1 cellular context compared by ENCODE assay signal in the genomic region with DNA sequence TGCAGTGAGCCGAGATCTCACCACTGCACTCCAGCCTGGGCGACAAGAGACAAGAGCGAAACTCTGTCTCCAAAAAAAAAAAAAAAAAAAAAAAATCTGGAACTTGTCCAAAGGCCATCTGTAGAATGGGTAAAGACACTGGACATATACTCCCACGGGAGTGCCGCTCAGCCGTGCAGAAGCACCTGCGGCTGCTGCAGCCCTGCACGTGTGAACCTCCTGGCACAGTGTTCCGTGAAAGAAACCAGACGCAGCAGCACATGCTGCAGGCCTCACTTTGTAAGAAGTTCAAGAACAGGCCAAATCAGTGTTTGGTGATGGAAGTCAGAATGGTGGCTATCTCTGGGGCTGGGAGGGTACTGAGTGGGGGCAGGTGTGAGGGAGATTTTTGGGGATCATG.
TF ChIP-seq lines count a peak whose summit lies in the region.

No MANE protein-coding gene starts in this region.

TF ChIP-seq in HepG2, 621 proteins besides CTCF, POLR2A, EP300 and RAD21:
- TF ChIP-seq, protein P1, sequence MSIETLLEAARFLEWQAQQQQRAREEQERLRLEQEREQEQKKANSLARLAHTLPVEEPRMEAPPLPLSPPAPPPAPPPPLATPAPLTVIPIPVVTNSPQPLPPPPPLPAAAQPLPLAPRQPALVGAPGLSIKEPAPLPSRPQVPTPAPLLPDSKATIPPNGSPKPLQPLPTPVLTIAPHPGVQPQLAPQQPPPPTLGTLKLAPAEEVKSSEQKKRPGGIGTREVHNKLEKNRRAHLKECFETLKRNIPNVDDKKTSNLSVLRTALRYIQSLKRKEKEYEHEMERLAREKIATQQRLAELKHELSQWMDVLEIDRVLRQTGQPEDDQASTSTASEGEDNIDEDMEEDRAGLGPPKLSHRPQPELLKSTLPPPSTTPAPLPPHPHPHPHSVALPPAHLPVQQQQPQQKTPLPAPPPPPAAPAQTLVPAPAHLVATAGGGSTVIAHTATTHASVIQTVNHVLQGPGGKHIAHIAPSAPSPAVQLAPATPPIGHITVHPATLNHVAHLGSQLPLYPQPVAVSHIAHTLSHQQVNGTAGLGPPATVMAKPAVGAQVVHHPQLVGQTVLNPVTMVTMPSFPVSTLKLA (IDR thresholded peaks at IDR 0.05): peak; percentile 75
- no peak for TF ChIP-seq ZNF674 (CRISPR knock-in tag; IDR thresholded peaks at IDR 0.05; ENCODE audit: low read depth)
